ENCODE assay signal across 8 cellular contexts in genomic region chr6:42450314-42451145, GRCh38. TPM values are rescaled to one million over a fixed set of nuclear protein-coding genes. Genes with fewer than 3 reads are reported as not detected.
A peak's percentile ranks its signal among the peaks of the same experiment; 100 is the strongest.
DNase-seq lines count a peak whose midpoint lies in the region; ATAC-seq and TF ChIP-seq lines count a peak whose summit lies in the region.

No MANE protein-coding gene starts in this region.

- POLR2A ChIA-PET in CD4-positive, alpha-beta T cell (lab: Charles Lee) = interaction anchor here (0.9 to 7.6 kb wide), 11 partner anchors 8 to 114 kb away, joined by 3 to 178 read pairs (median 5); partner anchors contain the start of gene UBR2

- peak overlapping the region; percentile 55 for H3K27ac ChIP-seq in CD4-positive, alpha-beta T cell (ENCODE audit: low read depth, low read length)

- no peak for ATAC-seq in CD4-positive, alpha-beta T cell (ENCODE audit: poor library complexity)
- ATAC-seq in left ventricle myocardium superior (no peak), GM21423 (IDR thresholded peaks at IDR 0.05; ENCODE audit: unreplicated experiment) (no peak), HG03342 (IDR thresholded peaks at IDR 0.05; ENCODE audit: unreplicated experiment) (no peak)

- DNase-seq in CD4-positive, alpha-beta T cell = no peak
- DNase-seq in KBM-7 (peak; percentile 49), left ventricle myocardium superior (peak; percentile 38), skeletal muscle cell (ENCODE audit: low read depth) (no peak), D341Med (ENCODE audit: low spot score) (no peak)
- DNase-seq in activated T-cell treated with anti-CD3 and anti-CD28 coated beads, Interleukin-2, amount 50 U/mL, for 24 hours = peak; percentile 63

- H3K4me3 ChIP-seq in skeletal muscle cell (ENCODE audit: low read depth, low read length) = peak overlapping the region; percentile 85

- H3K27me3 Mint-ChIP-seq in CD4-positive, alpha-beta T cell = no peaks in the 10 kb centered on the region
- peaks cover 10% of the 10 kb centered on the region for H3K27me3 Mint-ChIP-seq in activated T-cell treated with anti-CD3 and anti-CD28 coated beads, Interleukin-2, amount 50 U/mL, for 24 hours

- peaks cover 73% of the 10 kb centered on the region for H3K4me1 Mint-ChIP-seq in CD4-positive, alpha-beta T cell (ENCODE audit: low read depth)
- peaks cover 64% of the 10 kb centered on the region for H3K4me1 Mint-ChIP-seq in activated T-cell treated with anti-CD3 and anti-CD28 coated beads, Interleukin-2, amount 50 U/mL, for 24 hours (ENCODE audit: low read depth)

- no peaks in the 10 kb centered on the region for H3K27me3 ChIP-seq in CD4-positive, alpha-beta T cell (ENCODE audit: control insufficient read depth, insufficient read depth, low read length)

- peak overlapping the region; percentile 100 for H3K4me3 Mint-ChIP-seq in CD4-positive, alpha-beta T cell
- peak overlapping the region; percentile 96 for H3K4me3 Mint-ChIP-seq in activated T-cell treated with anti-CD3 and anti-CD28 coated beads, Interleukin-2, amount 50 U/mL, for 24 hours

- intact Hi-C loops in CD4-positive, alpha-beta T cell (cut with DNase I, micrococcal nuclease) = loop anchor here (2.0 to 10.0 kb wide), 7 partner anchors 33 to 233 kb away; partner anchors contain the start of gene MRPS10 (in 1 of the 2)
- intact Hi-C loops in left ventricle myocardium superior (cut with micrococcal nuclease) = loop anchor here (10.0 kb wide), 1 partner anchor 46 kb away; no protein-coding TSS in a partner anchor

- H3K9me3 ChIP-seq in CD4-positive, alpha-beta T cell (ENCODE audit: control insufficient read depth, low read length) = no peaks in the 10 kb centered on the region

- peaks cover 48% of the 10 kb centered on the region for H3K36me3 Mint-ChIP-seq in CD4-positive, alpha-beta T cell (ENCODE audit: low read depth)
- peaks cover 46% of the 10 kb centered on the region for H3K36me3 Mint-ChIP-seq in activated T-cell treated with anti-CD3 and anti-CD28 coated beads, Interleukin-2, amount 50 U/mL, for 24 hours (ENCODE audit: low read depth)

- in situ Hi-C loops in KBM-7 (cut with MboI; ENCODE audit: low pct_unique_long_range_greater_than_20kb, low sequenced_read_pairs) = no loop called here

- H3K9me3 Mint-ChIP-seq in CD4-positive, alpha-beta T cell = no peaks in the 10 kb centered on the region
- H3K9me3 Mint-ChIP-seq in activated T-cell treated with anti-CD3 and anti-CD28 coated beads, Interleukin-2, amount 50 U/mL, for 24 hours = no peaks in the 10 kb centered on the region

- CTCF ChIA-PET in CD4-positive, alpha-beta T cell (lab: Charles Lee) = interaction anchor here (1.0 to 3.2 kb wide), 3 partner anchors 22 to 97 kb away, joined by 3 to 14 read pairs (median 3); no protein-coding TSS in a partner anchor

- H3K27ac Mint-ChIP-seq in CD4-positive, alpha-beta T cell = peak overlapping the region; percentile 84
- H3K27ac Mint-ChIP-seq in activated T-cell treated with anti-CD3 and anti-CD28 coated beads, Interleukin-2, amount 50 U/mL, for 24 hours = peak overlapping the region; percentile 93

- no peak for TF ChIP-seq CTCF in CD4-positive, alpha-beta T cell (IDR thresholded peaks at IDR 0.05)

RNA-seq across cellular contexts. Expression of gene TRERF1, which starts 1.2 kb away (rescaled TPM):
- 10 to 100 TPM; 31.0 to 31.7 TPM for total RNA-seq in CD4-positive, alpha-beta T cell
- total RNA-seq in left ventricle myocardium superior = 1.8 TPM

Comparison
In these comparisons a context has a peak if more than half of its experiments do, and no peak if none do; other contexts are left out.
1. DNase-seq: peak in KBM-7 (single experiment), activated T-cell treated with anti-CD3 and anti-CD28 coated beads, Interleukin-2, amount 50 U/mL, for 24 hours (single experiment) and left ventricle myocardium superior (single experiment); none in CD4-positive, alpha-beta T cell (0 of 10), skeletal muscle cell (single experiment) and D341Med (single experiment).
2. RNA of gene TRERF1, which starts 1.2 kb away (total RNA-seq): 31.0 to 31.7 TPM in CD4-positive, alpha-beta T cell; 1.8 TPM in left ventricle myocardium superior (single experiment); every median in the first group is over 10 times any median in the second.